Comparison of ENCODE assay signal across 7 cellular contexts in the genomic region with DNA sequence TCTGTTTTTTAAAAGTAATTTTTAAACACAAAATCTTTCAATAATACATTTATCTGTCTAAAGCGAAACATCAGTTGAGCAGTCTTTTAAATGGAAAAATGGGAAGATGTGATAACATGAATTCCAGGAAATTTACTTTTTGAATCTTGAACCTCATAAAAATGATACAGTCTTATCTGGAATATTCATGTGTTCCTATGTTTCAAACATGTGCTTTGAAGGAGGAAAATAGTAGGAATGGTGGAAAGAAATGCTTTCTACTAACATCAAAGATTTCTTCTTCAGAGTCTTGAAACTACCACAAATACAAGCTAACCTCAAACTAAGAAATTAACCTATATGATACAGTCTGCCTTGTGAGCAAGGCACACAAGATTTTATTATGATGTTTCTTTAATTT.
"Had no signal": no experiment of that assay in that cellular context is flagged by ENCODE, and none has a peak within 500 bp of the region (broad histone marks: within the 10 kb centered on the region; RNA-seq: fewer than 3 reads in every experiment).

No MANE protein-coding gene starts in this region.

- H3K27ac ChIP-seq: HL-60, KMS-11 had no signal

- H3K4me3 ChIP-seq: K562 had no signal

- FAIRE-seq: HTR-8/SVneo, K562 had no signal

- H3K9ac ChIP-seq: KMS-11 had no signal

- DNase-seq: IMR-90, KBM-7, KG1 had no signal

- H3K4me2 ChIP-seq: KMS-11 had no signal

- ATAC-seq: K562 had no signal
